ENCODE assay signal across 23 cellular contexts in the genomic region with DNA sequence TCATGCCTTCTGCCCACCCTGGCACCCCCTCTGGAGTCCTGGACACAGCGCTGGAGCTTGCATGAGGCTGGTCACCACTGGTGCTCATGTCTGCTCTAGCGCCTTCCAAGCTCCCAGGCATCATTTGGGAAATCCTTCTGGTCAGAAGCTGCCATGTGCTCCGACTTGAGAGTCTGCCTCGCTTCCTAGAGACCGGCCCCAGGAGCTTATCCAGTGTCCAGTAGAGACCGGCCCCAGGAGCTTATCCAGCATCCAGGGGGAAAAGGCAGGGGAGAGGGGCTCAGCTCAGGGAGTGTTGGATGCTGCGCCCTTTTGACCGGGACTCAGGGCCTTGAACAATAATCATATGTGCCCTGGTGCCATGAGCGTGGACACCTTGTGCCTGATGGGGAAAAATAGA.
"Had no signal": no experiment of that assay in that cellular context is flagged by ENCODE, and none has a peak within 500 bp of the region (broad histone marks: within the 10 kb centered on the region; RNA-seq: fewer than 3 reads in every experiment).

No MANE protein-coding gene starts in this region.

- H3K4me1 Mint-ChIP-seq: stimulated activated naive CD8-positive, alpha-beta T cell treated with anti-CD3 and anti-CD28 coated beads, Interleukin-15, amount 100 ng/mL, for 72 hours had no signal

- H3K4me3 ChIP-seq: dorsolateral prefrontal cortex, esophagus muscularis mucosa, gastrocnemius medialis, ovary, prostate gland, spleen, thoracic aorta, transverse colon had no signal

- DNase-seq: central memory CD4-positive, alpha-beta T cell; cortex of kidney; effector CD8-positive, alpha-beta T cell; gastrocnemius medialis; immature natural killer cell; left cardiac atrium; mesendoderm; naive B cell; ovary; spleen; stimulated activated CD4-positive, alpha-beta T cell treated with anti-CD3 and anti-CD28 coated beads, Interleukin-2, amount 100 ng/mL, for 24 hours; stimulated activated CD4-positive, alpha-beta T cell treated with anti-CD3 and anti-CD28 coated beads, Interleukin-4, amount 100 ng/mL, for 4 hours; stimulated activated naive B cell treated with anti-CD40 and anti-IgM and Interleukin-4, amounts not matched to agents 10 μg/mL and 1 μg/mL and 100 μg/mL, for 72 hours; stimulated activated naive CD8-positive, alpha-beta T cell treated with anti-CD3 and anti-CD28 coated beads, Interleukin-15, amount 100 ng/mL, for 72 hours; transverse colon had no signal

- H3K4me1 ChIP-seq: gastrocnemius medialis, prostate gland, spleen had no signal

- FAIRE-seq: endometrium, keratinocyte had no signal

- H3K4me3 Mint-ChIP-seq: naive B cell; stimulated activated naive B cell treated with anti-CD40 and anti-IgM and Interleukin-4, amounts not matched to agents 10 μg/mL and 1 μg/mL and 100 μg/mL, for 72 hours; stimulated activated naive CD8-positive, alpha-beta T cell treated with anti-CD3 and anti-CD28 coated beads, Interleukin-15, amount 100 ng/mL, for 72 hours had no signal

- H3K27me3 Mint-ChIP-seq: naive B cell; stimulated activated naive CD8-positive, alpha-beta T cell treated with anti-CD3 and anti-CD28 coated beads, Interleukin-15, amount 100 ng/mL, for 72 hours had no signal

- H3K36me3 ChIP-seq: esophagus muscularis mucosa, gastrocnemius medialis, ovary, prostate gland, thoracic aorta, transverse colon had no signal

- ATAC-seq: gastrocnemius medialis; sciatic nerve; stimulated activated naive B cell treated with anti-CD40 and anti-IgM and Interleukin-4, amounts not matched to agents 10 μg/mL and 1 μg/mL and 100 μg/mL, for 72 hours; stimulated activated naive CD8-positive, alpha-beta T cell treated with anti-CD3 and anti-CD28 coated beads, Interleukin-15, amount 100 ng/mL, for 72 hours had no signal

- H3K27ac Mint-ChIP-seq: naive B cell; stimulated activated naive B cell treated with anti-CD40 and anti-IgM and Interleukin-4, amounts not matched to agents 10 μg/mL and 1 μg/mL and 100 μg/mL, for 72 hours; stimulated activated naive CD8-positive, alpha-beta T cell treated with anti-CD3 and anti-CD28 coated beads, Interleukin-15, amount 100 ng/mL, for 72 hours had no signal

- H3K9me3 ChIP-seq: gastrocnemius medialis, ovary, prostate gland, thoracic aorta, transverse colon had no signal

- H3K27me3 ChIP-seq: esophagus muscularis mucosa, ovary, transverse colon had no signal

- H3K9me3 Mint-ChIP-seq: immature natural killer cell had no signal

- H3K27ac ChIP-seq: epithelial cell of prostate, esophagus muscularis mucosa, gastrocnemius medialis, ovary, prostate gland, spleen, thoracic aorta had no signal
